ENCODE assay signal across 28 cellular contexts in the genomic region with DNA sequence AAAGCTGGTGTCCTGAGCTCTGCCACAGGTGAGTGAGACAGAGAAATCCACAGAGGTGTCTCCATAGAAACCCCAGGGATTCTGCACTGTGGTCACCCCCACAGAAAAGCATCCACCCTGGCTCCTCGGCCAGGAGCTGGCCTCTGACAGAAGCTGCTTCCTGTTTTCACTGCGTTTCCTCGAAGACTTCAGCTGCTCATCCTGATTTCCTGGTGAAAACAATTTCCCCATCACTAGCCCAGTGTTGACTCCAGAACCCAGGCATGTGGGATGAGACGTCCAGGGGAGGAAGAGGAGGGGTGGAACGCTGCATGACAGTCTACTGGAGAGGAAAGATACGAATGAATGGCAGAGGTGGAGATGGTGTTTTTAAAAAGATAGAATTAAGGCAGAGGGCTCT.
"Had no signal": no experiment of that assay in that cellular context is flagged by ENCODE, and none has a peak within 500 bp of the region (broad histone marks: within the 10 kb centered on the region; RNA-seq: fewer than 3 reads in every experiment).

No MANE protein-coding gene starts in this region.

- H3K4me3 ChIP-seq: ascending aorta, esophagus squamous epithelium, left ventricle myocardium inferior, lung, mucosa of descending colon, ovary, suprapubic skin, tibial nerve had no signal

- H3K9me3 ChIP-seq: ascending aorta, esophagus squamous epithelium, left ventricle myocardium inferior, mucosa of descending colon, ovary, suprapubic skin, tibial nerve had no signal

- H3K27me3 ChIP-seq: ascending aorta, ovary, tibial nerve had no signal

- H3K4me1 Mint-ChIP-seq: activated CD4-positive, alpha-beta memory T cell treated with anti-CD3 and anti-CD28 coated beads, Interleukin-2, amount 10 ng/mL, durations not matched to agents 7 days and 5 days; activated CD4-positive, alpha-beta T cell treated with anti-CD3 and anti-CD28 coated beads, Interleukin-2, amount 10 ng/mL, durations not matched to agents 7 days and 5 days; activated naive CD4-positive, alpha-beta T cell treated with anti-CD3 and anti-CD28 coated beads, Interleukin-2, amount 10 ng/mL, durations not matched to agents 7 days and 5 days had no signal

- DNase-seq: activated CD4-positive, alpha-beta memory T cell treated with anti-CD3 and anti-CD28 coated beads, Interleukin-2, amount 10 ng/mL, durations not matched to agents 7 days and 5 days; activated CD4-positive, alpha-beta T cell treated with anti-CD3 and anti-CD28 coated beads for 1 hour; activated CD4-positive, alpha-beta T cell treated with anti-CD3 and anti-CD28 coated beads, Interleukin-2, amount 10 ng/mL, durations not matched to agents 7 days and 5 days; activated CD8-positive, alpha-beta memory T cell treated with anti-CD3 and anti-CD28 coated beads, Interleukin-2, amount 50 U/mL, for 48 hours; activated gamma-delta T cell; activated naive CD4-positive, alpha-beta T cell treated with anti-CD3 and anti-CD28 coated beads, Interleukin-2, amount 10 ng/mL, durations not matched to agents 7 days and 5 days; activated naive CD8-positive, alpha-beta T cell treated with anti-CD3 and anti-CD28 coated beads, Interleukin-2, amount 10 ng/mL, durations not matched to agents 7 days and 5 days; activated T-cell treated with anti-CD3 and anti-CD28 coated beads, Interleukin-2, amount 50 U/mL, for 24 hours; endodermal cell; esophagus squamous epithelium; left ventricle myocardium inferior; ovary; small intestine; stimulated activated CD4-positive, alpha-beta T cell treated with anti-CD3 and anti-CD28 coated beads, Interleukin-2, amount 100 ng/mL, for 24 hours; stimulated activated naive B cell treated with anti-CD40 and anti-IgM and Interleukin-4, amounts not matched to agents 10 μg/mL and 1 μg/mL and 100 μg/mL, for 72 hours; T-helper 2 cell had no signal

- H3K9me3 Mint-ChIP-seq: activated CD4-positive, alpha-beta memory T cell treated with anti-CD3 and anti-CD28 coated beads, Interleukin-2, amount 10 ng/mL, durations not matched to agents 7 days and 5 days; activated CD4-positive, alpha-beta T cell treated with anti-CD3 and anti-CD28 coated beads, Interleukin-2, amount 10 ng/mL, durations not matched to agents 7 days and 5 days; activated naive CD4-positive, alpha-beta T cell treated with anti-CD3 and anti-CD28 coated beads, Interleukin-2, amount 10 ng/mL, durations not matched to agents 7 days and 5 days; activated naive CD8-positive, alpha-beta T cell treated with anti-CD3 and anti-CD28 coated beads, Interleukin-2, amount 10 ng/mL, durations not matched to agents 7 days and 5 days; activated T-cell treated with anti-CD3 and anti-CD28 coated beads, Interleukin-2, amount 50 U/mL, for 24 hours; endodermal cell; nephron; stimulated activated naive B cell treated with anti-CD40 and anti-IgM and Interleukin-4, amounts not matched to agents 10 μg/mL and 1 μg/mL and 100 μg/mL, for 72 hours; WTC11 had no signal

- H3K27ac ChIP-seq: ascending aorta, esophagus squamous epithelium, left ventricle myocardium inferior, ovary, suprapubic skin, tibial nerve had no signal

- FAIRE-seq: frontal cortex, small intestine had no signal

- H3K4me3 Mint-ChIP-seq: activated CD4-positive, alpha-beta memory T cell treated with anti-CD3 and anti-CD28 coated beads, Interleukin-2, amount 10 ng/mL, durations not matched to agents 7 days and 5 days; activated CD4-positive, alpha-beta T cell treated with anti-CD3 and anti-CD28 coated beads, Interleukin-2, amount 10 ng/mL, durations not matched to agents 7 days and 5 days; activated naive CD4-positive, alpha-beta T cell treated with anti-CD3 and anti-CD28 coated beads, Interleukin-2, amount 10 ng/mL, durations not matched to agents 7 days and 5 days; activated naive CD8-positive, alpha-beta T cell treated with anti-CD3 and anti-CD28 coated beads, Interleukin-2, amount 10 ng/mL, durations not matched to agents 7 days and 5 days; activated T-cell treated with anti-CD3 and anti-CD28 coated beads, Interleukin-2, amount 50 U/mL, for 24 hours; brain; dendritic cell treated with granulocyte-macrophage colony-stimulating factor and Interleukin-4, amounts not matched to agents 40 ng/mL and 50 ng/mL, for 4 days; endodermal cell; nephron; stimulated activated naive B cell treated with anti-CD40 and anti-IgM and Interleukin-4, amounts not matched to agents 10 μg/mL and 1 μg/mL and 100 μg/mL, for 72 hours; WTC11 had no signal

- H3K27ac Mint-ChIP-seq: activated CD4-positive, alpha-beta memory T cell treated with anti-CD3 and anti-CD28 coated beads, Interleukin-2, amount 10 ng/mL, durations not matched to agents 7 days and 5 days; activated CD4-positive, alpha-beta T cell treated with anti-CD3 and anti-CD28 coated beads, Interleukin-2, amount 10 ng/mL, durations not matched to agents 7 days and 5 days; activated naive CD4-positive, alpha-beta T cell treated with anti-CD3 and anti-CD28 coated beads, Interleukin-2, amount 10 ng/mL, durations not matched to agents 7 days and 5 days; activated naive CD8-positive, alpha-beta T cell treated with anti-CD3 and anti-CD28 coated beads, Interleukin-2, amount 10 ng/mL, durations not matched to agents 7 days and 5 days; activated T-cell treated with anti-CD3 and anti-CD28 coated beads, Interleukin-2, amount 50 U/mL, for 24 hours; brain; dendritic cell treated with granulocyte-macrophage colony-stimulating factor and Interleukin-4, amounts not matched to agents 40 ng/mL and 50 ng/mL, for 4 days; endodermal cell; nephron; progenitor cell of endocrine pancreas; stimulated activated naive B cell treated with anti-CD40 and anti-IgM and Interleukin-4, amounts not matched to agents 10 μg/mL and 1 μg/mL and 100 μg/mL, for 72 hours; WTC11 had no signal

- ATAC-seq: sciatic nerve; stimulated activated naive B cell treated with anti-CD40 and anti-IgM and Interleukin-4, amounts not matched to agents 10 μg/mL and 1 μg/mL and 100 μg/mL, for 72 hours had no signal

- H3K4me1 ChIP-seq: ascending aorta, left ventricle myocardium inferior, suprapubic skin, tibial nerve had no signal

- H3K36me3 ChIP-seq: ascending aorta, esophagus squamous epithelium, left ventricle myocardium inferior, ovary, suprapubic skin, tibial nerve had no signal
